In the genomic region with DNA sequence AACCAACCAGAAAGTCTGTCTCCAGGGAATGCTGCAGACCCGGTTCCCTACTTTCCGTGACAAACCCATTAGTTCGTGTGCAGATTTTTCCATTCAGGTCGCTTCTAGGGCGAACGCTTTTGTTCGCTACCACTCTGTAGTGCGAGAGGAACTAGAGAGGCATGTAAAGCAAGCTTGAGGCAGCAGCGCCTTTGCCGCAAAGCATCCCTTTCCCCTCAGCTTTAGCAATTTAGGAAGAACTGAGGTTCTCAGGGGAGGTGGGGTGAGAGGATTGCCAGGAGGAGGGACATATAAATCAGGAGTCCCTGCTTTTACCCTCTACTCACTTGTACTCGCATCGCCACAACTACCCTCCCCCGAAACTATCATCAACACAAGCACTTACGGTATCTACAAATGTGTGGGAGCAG, we compare ENCODE assay signal across 8 cellular contexts. TPM values are rescaled to one million over a fixed set of nuclear protein-coding genes. Genes with fewer than 3 reads are reported as not detected.
DNase-seq lines count a peak whose midpoint lies in the region; ATAC-seq and TF ChIP-seq lines count a peak whose summit lies in the region.

No MANE protein-coding gene starts in this region.

- peak overlapping the region; percentile 94 for H3K4me2 ChIP-seq in neural progenitor cell

- H3F3A ChIP-seq in neural progenitor cell (ENCODE audit: low read depth), result peaks cover 7% of the 10 kb centered on the region

- peaks cover 6% of the 10 kb centered on the region for H3K4me1 ChIP-seq in neural progenitor cell

- H3K36me3 ChIP-seq in neural progenitor cell, result no peaks in the 10 kb centered on the region

- no peaks in the 10 kb centered on the region for H4K20me1 ChIP-seq in neural progenitor cell (ENCODE audit: low read depth)

- H3K27ac Mint-ChIP-seq in activated CD8-positive, alpha-beta T cell treated with anti-CD3 and anti-CD28 coated beads for 36 hours, result no peak overlapping the region
- peak overlapping the region; percentile 51 for H3K27ac Mint-ChIP-seq in neural progenitor cell

- peaks cover 37% of the 10 kb centered on the region for H3K27me3 Mint-ChIP-seq in activated CD8-positive, alpha-beta T cell treated with anti-CD3 and anti-CD28 coated beads for 36 hours
- peaks cover 2% of the 10 kb centered on the region for H3K27me3 Mint-ChIP-seq in neural progenitor cell (ENCODE audit: insufficient read depth, low read depth)

- POLR2A ChIA-PET in activated CD8-positive, alpha-beta T cell treated with anti-CD3 and anti-CD28 coated beads for 36 hours (lab: Charles Lee), result no interaction called here

- H3K4me3 ChIP-seq in neural progenitor cell, result peak overlapping the region; percentile 68

- intact Hi-C loops in activated CD8-positive, alpha-beta T cell treated with anti-CD3 and anti-CD28 coated beads for 36 hours (cut with micrococcal nuclease), result no loop called here

- no peaks in the 10 kb centered on the region for H3K79me2 ChIP-seq in neural progenitor cell (ENCODE audit: low read depth)

- H3K27me3 ChIP-seq in neural progenitor cell, result peaks cover 88% of the 10 kb centered on the region

- H3K36me3 Mint-ChIP-seq in activated CD8-positive, alpha-beta T cell treated with anti-CD3 and anti-CD28 coated beads for 36 hours (ENCODE audit: low read depth), result no peaks in the 10 kb centered on the region
- no peaks in the 10 kb centered on the region for H3K36me3 Mint-ChIP-seq in neural progenitor cell

- DNase-seq in A172 (ENCODE audit: low spot score), result peak; percentile 48
- DNase-seq in Kasumi-1 (lab: John Stamatoyannopoulos, UW), result peak; percentile 90 to 91
- no peak for DNase-seq in activated CD8-positive, alpha-beta T cell treated with anti-CD3 and anti-CD28 coated beads for 36 hours
- DNase-seq in globus pallidus (ENCODE audit: low spot score), result peak; percentile 38
- peak; percentile 68 for DNase-seq in neural progenitor cell (ENCODE audit: low spot score)
- no peak for DNase-seq in kidney glomerular epithelial cell (lab: John Stamatoyannopoulos, UW)
- DNase-seq in activated gamma-delta T cell (lab: John Stamatoyannopoulos, UW), result no peak

- CTCF ChIA-PET in activated CD8-positive, alpha-beta T cell treated with anti-CD3 and anti-CD28 coated beads for 36 hours (lab: Charles Lee), result no interaction called here

- H3K27ac ChIP-seq in neural progenitor cell, result no peak overlapping the region

- H3K4me1 Mint-ChIP-seq in activated CD8-positive, alpha-beta T cell treated with anti-CD3 and anti-CD28 coated beads for 36 hours (ENCODE audit: low read depth), result peaks cover 8% of the 10 kb centered on the region
- peaks cover 23% of the 10 kb centered on the region for H3K4me1 Mint-ChIP-seq in neural progenitor cell

- no peak for TF ChIP-seq CTCF in activated CD8-positive, alpha-beta T cell treated with anti-CD3 and anti-CD28 coated beads for 36 hours (IDR thresholded peaks at IDR 0.05)
- no peak for TF ChIP-seq CTCF in neural progenitor cell (IDR thresholded peaks at IDR 0.05)

- H3K9ac ChIP-seq in neural progenitor cell, result no peak overlapping the region

- peak overlapping the region; percentile 78 for H2AFZ ChIP-seq in neural progenitor cell (replicated peaks)

- peaks cover 2% of the 10 kb centered on the region for H3K9me3 Mint-ChIP-seq in activated CD8-positive, alpha-beta T cell treated with anti-CD3 and anti-CD28 coated beads for 36 hours
- no peaks in the 10 kb centered on the region for H3K9me3 Mint-ChIP-seq in neural progenitor cell

- H3K4me3 Mint-ChIP-seq in activated CD8-positive, alpha-beta T cell treated with anti-CD3 and anti-CD28 coated beads for 36 hours, result peak overlapping the region; percentile 7
- peak overlapping the region; percentile 92 for H3K4me3 Mint-ChIP-seq in neural progenitor cell

- ATAC-seq in GM18519 (IDR thresholded peaks at IDR 0.05; ENCODE audit: low FRiP score, unreplicated experiment), result peak; percentile 19
- no peak for ATAC-seq in activated CD8-positive, alpha-beta T cell treated with anti-CD3 and anti-CD28 coated beads for 36 hours

- no peaks in the 10 kb centered on the region for H3K9me3 ChIP-seq in neural progenitor cell (ENCODE audit: low read depth)

RNA-seq across cellular contexts. Expression of gene ZNF804A, which starts 0.8 kb away (rescaled TPM):
- total RNA-seq in A172 (2014; rRNA removed; shearing (Covaris generic)), result 2.8 and 3.6 TPM in 2 replicates
- total RNA-seq in activated CD8-positive, alpha-beta T cell treated with anti-CD3 and anti-CD28 coated beads for 36 hours, result not detected
- total RNA-seq in neural progenitor cell (ENCODE audit: low replicate concordance), result 0.06 TPM in 1 of 2 replicates, not detected in the other

Comparison
In these comparisons a context has a peak if more than half of its experiments do, and no peak if none do; other contexts are left out.
1. DNase-seq: peak in A172 (single experiment), Kasumi-1 (2 of 2), globus pallidus (single experiment) and neural progenitor cell (single experiment); none in activated CD8-positive, alpha-beta T cell treated with anti-CD3 and anti-CD28 coated beads for 36 hours (single experiment), kidney glomerular epithelial cell (single experiment) and activated gamma-delta T cell (single experiment).